In the genomic region with DNA sequence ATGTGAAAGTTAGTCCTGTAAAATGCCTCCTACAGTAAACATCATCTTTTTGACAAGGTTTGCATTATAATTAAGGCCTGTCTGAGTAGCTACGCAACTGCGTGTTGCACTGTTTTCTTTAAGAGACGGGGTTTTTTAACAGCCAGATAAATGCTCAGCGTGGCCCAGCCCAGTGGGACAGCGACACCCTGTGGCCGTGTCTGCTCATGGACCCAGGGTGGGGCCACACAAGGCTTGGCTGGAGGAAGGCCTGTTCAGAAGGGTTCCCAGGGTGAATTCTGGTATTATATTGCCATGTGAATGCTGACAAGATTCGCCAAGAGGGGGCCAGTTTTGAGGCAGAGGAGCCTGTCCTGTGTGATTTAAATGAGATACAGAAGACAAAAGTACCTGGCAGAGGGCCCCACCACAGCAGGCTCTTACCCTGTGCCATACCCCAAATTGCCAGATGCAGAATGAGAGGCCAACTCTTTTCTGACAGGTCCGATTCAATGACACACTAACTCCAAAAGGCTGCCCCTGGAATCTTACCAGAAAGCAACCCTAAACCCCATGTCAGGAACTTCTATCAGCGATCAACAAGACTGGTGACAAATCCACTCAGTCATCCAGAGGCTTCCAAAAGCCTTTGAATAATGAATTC, we compare ENCODE assay signal across 8 cellular contexts.
DNase-seq lines count a peak whose midpoint lies in the region; ATAC-seq, FAIRE-seq and TF ChIP-seq lines count a peak whose summit lies in the region.

No MANE protein-coding gene starts in this region.

- H3K27ac Mint-ChIP-seq in stimulated activated naive B cell treated with anti-CD40 and anti-IgM and Interleukin-4, amounts not matched to agents 10 μg/mL and 1 μg/mL and 100 μg/mL, for 72 hours: no peak overlapping the region

- TF ChIP-seq EP300 in K562 (IDR thresholded peaks at IDR 0.05; ENCODE audit: low read length): no peak

- peaks cover 0 to 19% of the 10 kb centered on the region in 2 donors for H3K27me3 Mint-ChIP-seq in stimulated activated naive B cell treated with anti-CD40 and anti-IgM and Interleukin-4, amounts not matched to agents 10 μg/mL and 1 μg/mL and 100 μg/mL, for 72 hours

- BruUV-seq in K562 (replicated peaks; lab: Mats Ljungman, UMichigan): no TSS peak

- peaks cover 2 to 5% of the 10 kb centered on the region in 2 donors for H3K9me3 Mint-ChIP-seq in stimulated activated naive B cell treated with anti-CD40 and anti-IgM and Interleukin-4, amounts not matched to agents 10 μg/mL and 1 μg/mL and 100 μg/mL, for 72 hours

- TF ChIP-seq CTCF in K562 (IDR thresholded peaks at IDR 0.05 in 2 of 3, conservative IDR thresholded peaks at IDR 0.05 in 1 of 3; ENCODE audit: insufficient read depth in 2 of 3, low read depth in 1 of 3, low read length in 3 of 3): peak; percentile 81 to 87 (median 85)

- DNase-seq in activated effector memory CD4-positive, alpha-beta T cell treated with anti-CD3 and anti-CD28 coated beads, Interleukin-2, amount 50 U/mL, for 16 hours: peak; percentile 73
- DNase-seq in activated effector memory CD4-positive, alpha-beta T cell treated with Interleukin-2 at 50 U/mL for 16 hours: no peak
- peak; percentile 4 for DNase-seq in RCC 7860 (ENCODE audit: low spot score)
- DNase-seq in K562 (ENCODE audit: extremely low read depth in 1 of 4, low spot score in 3 of 4): peak; percentile 68 to 81 (median 74)
- DNase-seq in left kidney (ENCODE audit: low read depth, low spot score): peak; percentile 79
- peak; percentile 23 for DNase-seq in stimulated activated naive B cell treated with anti-CD40 and anti-IgM and Interleukin-4, amounts not matched to agents 10 μg/mL and 1 μg/mL and 100 μg/mL, for 72 hours
- no peak for DNase-seq in NCI-H510A (lab: John Stamatoyannopoulos, UW)

- CTCF ChIA-PET in K562 (lab: Yijun Ruan, JAX; ENCODE audit: low intra/inter-chr PET ratio): interaction anchor here (0.6 kb wide), 2 partner anchors 975 to 976 kb away, joined by 3 read pairs; no protein-coding TSS in a partner anchor

- no peaks in the 10 kb centered on the region for H3K9me3 ChIP-seq in K562 (replicated peaks; ENCODE audit: control insufficient read depth, insufficient read depth, low read depth, low read length)

- TF ChIP-seq POLR2A in K562 (conservative IDR thresholded peaks at IDR 0.05): no peak

- H3K27ac ChIP-seq in K562 (ENCODE audit: extremely low read depth, low read depth, low read length): no peak overlapping the region

- no peak overlapping the region for H3K4me2 ChIP-seq in K562 (ENCODE audit: insufficient read depth, low read length)

- no peak for FAIRE-seq in RCC 7860 (lab: Jason Lieb, UNC)
- peak; percentile 78 for FAIRE-seq in K562 (lab: Jason Lieb, UNC)

- H3K9me1 ChIP-seq in K562 (ENCODE audit: control insufficient read depth, insufficient read depth, low read length): no peaks in the 10 kb centered on the region

- H3K4me3 ChIP-seq in K562: no peak overlapping the region

- peak; percentile 74 to 82 for TF ChIP-seq RAD21 in K562 (CRISPR knock-in tag; conservative IDR thresholded peaks at IDR 0.05 in 1 of 2, IDR thresholded peaks at IDR 0.05 in 1 of 2)

- H2AFZ ChIP-seq in K562 (ENCODE audit: low read depth, low read length): no peak overlapping the region

- intact Hi-C loops in K562 (cut with micrococcal nuclease): loop anchor here (1.0 to 10.0 kb wide), 3 partner anchors 143 to 301 kb away; no protein-coding TSS in a partner anchor

- H3K36me3 ChIP-seq in K562 (ENCODE audit: control insufficient read depth, insufficient read depth, low read length): no peaks in the 10 kb centered on the region

- H3K4me3 Mint-ChIP-seq in stimulated activated naive B cell treated with anti-CD40 and anti-IgM and Interleukin-4, amounts not matched to agents 10 μg/mL and 1 μg/mL and 100 μg/mL, for 72 hours: no peak overlapping the region

- no peaks in the 10 kb centered on the region for H3K36me3 Mint-ChIP-seq in stimulated activated naive B cell treated with anti-CD40 and anti-IgM and Interleukin-4, amounts not matched to agents 10 μg/mL and 1 μg/mL and 100 μg/mL, for 72 hours

- peak; percentile 84 for ATAC-seq in HG02973 (IDR thresholded peaks at IDR 0.05; ENCODE audit: unreplicated experiment)
- peak; percentile 97 for ATAC-seq in K562
- ATAC-seq in stimulated activated naive B cell treated with anti-CD40 and anti-IgM and Interleukin-4, amounts not matched to agents 10 μg/mL and 1 μg/mL and 100 μg/mL, for 72 hours (replicated peaks): peak; percentile 71 to 77

- no peak overlapping the region for H3K9ac ChIP-seq in K562 (ENCODE audit: insufficient read depth in 1 of 2, low read depth in 2 of 2, low read length in 2 of 2)

- in situ Hi-C loops in K562 (cut with MboI): no loop called here

- no peaks in the 10 kb centered on the region; a peak in 1 of 5 replicates for H3K4me1 ChIP-seq in K562 (replicated peaks in 1 of 2; ENCODE audit: control insufficient read depth in 2 of 2, insufficient read depth in 2 of 2, low read length in 2 of 2)

- POLR2A ChIA-PET in K562 (lab: Yijun Ruan, JAX): interaction anchor here (0.6 to 1.1 kb wide), 2 partner anchors 8 to 572 kb away, joined by 3 to 6 read pairs; no protein-coding TSS in a partner anchor

- H3K4me1 Mint-ChIP-seq in stimulated activated naive B cell treated with anti-CD40 and anti-IgM and Interleukin-4, amounts not matched to agents 10 μg/mL and 1 μg/mL and 100 μg/mL, for 72 hours: no peaks in the 10 kb centered on the region

- H3K27me3 ChIP-seq in K562 (ENCODE audit: control insufficient read depth in 2 of 2, insufficient read depth in 2 of 2, low read length in 2 of 2): peaks cover 2 to 4% of the 10 kb centered on the region in 2 experiments; a peak in 1 of 5 replicates

- H3K79me2 ChIP-seq in K562 (ENCODE audit: control insufficient read depth, insufficient read depth, low read length): no peaks in the 10 kb centered on the region

- no peaks in the 10 kb centered on the region for H4K20me1 ChIP-seq in K562 (replicated peaks; ENCODE audit: control insufficient read depth, insufficient read depth, low read length)

- 4% methylated on average over 9 of the region's 9 CpGs for WGBS in K562 (ENCODE audit: insufficient coverage, low coverage, missing lambda C conversion rate)

TF ChIP-seq in K562, 482 proteins besides CTCF, POLR2A, EP300 and RAD21 (continues in another document):
- TF ChIP-seq SMC3 (conservative IDR thresholded peaks at IDR 0.05; ENCODE audit: insufficient read depth, low read depth, low read length): peak; percentile 77
- TF ChIP-seq FOXM1 (IDR thresholded peaks at IDR 0.05; ENCODE audit: low read depth): no peak
- TF ChIP-seq FOXM1 (CRISPR knock-in tag; IDR thresholded peaks at IDR 0.05; ENCODE audit: low read depth): no peak
- no peak for TF ChIP-seq KHSRP (IDR thresholded peaks at IDR 0.05)
- TF ChIP-seq MAZ (CRISPR knock-in tag; conservative IDR thresholded peaks at IDR 0.05 in 1 of 2, IDR thresholded peaks at IDR 0.05 in 1 of 2): peak in 1 of 2 experiments; percentile 63; a peak in 2 of 4 replicates
- TF ChIP-seq, protein P1, sequence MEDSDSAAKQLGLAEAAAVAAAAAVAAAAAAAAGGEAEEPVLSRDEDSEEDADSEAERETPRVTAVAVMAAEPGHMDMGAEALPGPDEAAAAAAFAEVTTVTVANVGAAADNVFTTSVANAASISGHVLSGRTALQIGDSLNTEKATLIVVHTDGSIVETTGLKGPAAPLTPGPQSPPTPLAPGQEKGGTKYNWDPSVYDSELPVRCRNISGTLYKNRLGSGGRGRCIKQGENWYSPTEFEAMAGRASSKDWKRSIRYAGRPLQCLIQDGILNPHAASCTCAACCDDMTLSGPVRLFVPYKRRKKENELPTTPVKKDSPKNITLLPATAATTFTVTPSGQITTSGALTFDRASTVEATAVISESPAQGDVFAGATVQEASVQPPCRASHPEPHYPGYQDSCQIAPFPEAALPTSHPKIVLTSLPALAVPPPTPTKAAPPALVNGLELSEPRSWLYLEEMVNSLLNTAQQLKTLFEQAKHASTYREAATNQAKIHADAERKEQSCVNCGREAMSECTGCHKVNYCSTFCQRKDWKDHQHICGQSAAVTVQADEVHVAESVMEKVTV (CRISPR knock-in tag; IDR thresholded peaks at IDR 0.05): peak; percentile 61
- no peak for TF ChIP-seq MBD2 (IDR thresholded peaks at IDR 0.05; ENCODE audit: borderline replicate concordance, low read depth)

Comparison
In these comparisons a context has a peak if more than half of its experiments do, and no peak if none do; other contexts are left out.
1. DNase-seq: peak in activated effector memory CD4-positive, alpha-beta T cell treated with anti-CD3 and anti-CD28 coated beads, Interleukin-2, amount 50 U/mL, for 16 hours (single experiment), RCC 7860 (single experiment), K562 (4 of 4), left kidney (single experiment) and stimulated activated naive B cell treated with anti-CD40 and anti-IgM and Interleukin-4, amounts not matched to agents 10 μg/mL and 1 μg/mL and 100 μg/mL, for 72 hours (single experiment); none in activated effector memory CD4-positive, alpha-beta T cell treated with Interleukin-2 at 50 U/mL for 16 hours (single experiment) and NCI-H510A (single experiment).
2. Peak in every context shown above with its lines, with median percentiles within 50 percentile points of each other: ATAC-seq.